ENCODE assay signal across 9 cellular contexts in genomic region chr7:28298870-28299484, GRCh38.
DNase-seq lines count a peak whose midpoint lies in the region; ATAC-seq and TF ChIP-seq lines count a peak whose summit lies in the region.
"Had no signal": no experiment of that assay in that cellular context is flagged by ENCODE, and none has a peak within 500 bp of the region (broad histone marks: within the 10 kb centered on the region; RNA-seq: fewer than 3 reads in every experiment).

No MANE protein-coding gene starts in this region.

- 0 out of 2 replicates have a peak overlapping the region, but pooled peaks have one; percentile 55 for H2AFZ ChIP-seq in PC-9

- peak overlapping the region; percentile 35 to 68 (median 68) for H3K27ac Mint-ChIP-seq in nephron
- H3K27ac Mint-ChIP-seq: activated naive CD8-positive, alpha-beta T cell had no signal

- DNase-seq in AG08395 (ENCODE audit: low spot score) (peak; percentile 66), HT1080 (ENCODE audit: low read depth) (peak; percentile 50), PC-9 (peak; percentile 27 to 52), epidermal melanocyte (ENCODE audit: insufficient read length, low spot score) (peak; percentile 63)
- no peak for DNase-seq in activated CD4-positive, CD25-positive, alpha-beta regulatory T cell (lab: John Stamatoyannopoulos, UW)
- DNase-seq in activated CD4-positive, alpha-beta T cell treated with anti-CD3 and anti-CD28 coated beads, Interleukin-2, amount 50 U/mL, for 1 hour = no peak

- H3K9me2 ChIP-seq in PC-9 (ENCODE audit: insufficient read depth) = no peaks in the 10 kb centered on the region

- H3K36me3 Mint-ChIP-seq in nephron (ENCODE audit: low read depth) = no peaks in the 10 kb centered on the region
- H3K36me3 Mint-ChIP-seq: activated naive CD8-positive, alpha-beta T cell had no signal

- no peak overlapping the region for H3K27ac ChIP-seq in PC-9

- peaks cover 40% of the 10 kb centered on the region for H3K4me1 Mint-ChIP-seq in nephron

- no peaks in the 10 kb centered on the region for H3K27me3 Mint-ChIP-seq in nephron (ENCODE audit: low read depth)

- H3K4me2 ChIP-seq in PC-9 = no peak overlapping the region

- peaks cover 14% of the 10 kb centered on the region for H3K4me1 ChIP-seq in PC-9 (replicated peaks; ENCODE audit: insufficient read depth)

- TF ChIP-seq CTCF in PC-9 (conservative IDR thresholded peaks at IDR 0.05) (peak; percentile 75), nephron (IDR thresholded peaks at IDR 0.05; ENCODE audit: unreplicated experiment in 3 of 3) (peak; percentile 46 to 70 (median 47))

- POLR2A ChIA-PET in PC-9 (lab: Charles Lee; ENCODE audit: unreplicated experiment) = no interaction called here

- no peak overlapping the region for H3K4me3 ChIP-seq in PC-9

- intact Hi-C loops in PC-9 (cut with micrococcal nuclease; ENCODE audit: unreplicated experiment) = loop anchor here (1.0 to 5.0 kb wide), 2 partner anchors 328 to 555 kb away; no protein-coding TSS in a partner anchor

- H3K27me3 ChIP-seq in PC-9 (ENCODE audit: insufficient read depth, low read depth) = no peaks in the 10 kb centered on the region

- no peaks in the 10 kb centered on the region for H3K36me3 ChIP-seq in PC-9 (ENCODE audit: low read depth)

- no peak overlapping the region for H3K4me3 Mint-ChIP-seq in nephron
- H3K4me3 Mint-ChIP-seq: activated naive CD8-positive, alpha-beta T cell had no signal

- CTCF ChIA-PET in PC-9 (lab: Charles Lee) = no interaction called here

- H3K9me3 ChIP-seq in PC-9 (ENCODE audit: insufficient read depth, low read depth) = no peaks in the 10 kb centered on the region

- H3K9me3 Mint-ChIP-seq in nephron = no peaks in the 10 kb centered on the region

- no peak for ATAC-seq in GM19463 (IDR thresholded peaks at IDR 0.05; ENCODE audit: unreplicated experiment)

- no TSS peak for BruUV-seq in PC-9 (replicated peaks; lab: Mats Ljungman, UMichigan)

- H4K20me1 ChIP-seq in PC-9 (ENCODE audit: insufficient read depth) = no peaks in the 10 kb centered on the region

- no peaks in the 10 kb centered on the region for H3K79me2 ChIP-seq in PC-9 (ENCODE audit: low read depth)

- no peaks in the 10 kb centered on the region for H3F3A ChIP-seq in PC-9 (ENCODE audit: insufficient read depth, low read depth)

Comparison
In these comparisons a context has a peak if more than half of its experiments do, and no peak if none do; other contexts are left out.
1. DNase-seq: peak in AG08395 (single experiment), HT1080 (single experiment), PC-9 (2 of 2) and epidermal melanocyte (single experiment); none in activated CD4-positive, CD25-positive, alpha-beta regulatory T cell (0 of 4) and activated CD4-positive, alpha-beta T cell treated with anti-CD3 and anti-CD28 coated beads, Interleukin-2, amount 50 U/mL, for 1 hour (single experiment).